In the genomic region with DNA sequence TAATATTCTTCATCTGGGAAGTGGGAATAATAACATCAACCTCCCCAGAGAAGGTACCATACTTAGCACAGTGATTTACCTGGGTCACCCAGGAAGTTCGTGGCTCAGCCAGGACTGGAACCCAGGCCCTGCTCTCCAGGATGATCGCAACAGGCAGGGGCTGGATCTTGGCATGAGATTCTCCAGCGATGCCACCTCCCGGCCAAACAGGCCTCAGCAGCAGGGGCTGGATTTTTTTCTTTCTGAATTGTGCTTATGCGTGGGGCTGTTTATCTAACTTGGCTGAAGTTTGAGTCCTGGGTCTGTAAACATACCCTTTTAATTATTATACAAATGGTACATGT, we compare ENCODE assay signal across 1 cellular context.
TF ChIP-seq lines count a peak whose summit lies in the region.

No MANE protein-coding gene starts in this region.

TF ChIP-seq in HepG2, 621 proteins besides CTCF, POLR2A, EP300 and RAD21 (continued from another document and continues in another):
- no peak for TF ChIP-seq SP5 (CRISPR knock-in tag; IDR thresholded peaks at IDR 0.05; ENCODE audit: borderline replicate concordance, low read depth)
- no peak for TF ChIP-seq ZNF761 (CRISPR knock-in tag; conservative IDR thresholded peaks at IDR 0.05)
- TF ChIP-seq, protein P1, sequence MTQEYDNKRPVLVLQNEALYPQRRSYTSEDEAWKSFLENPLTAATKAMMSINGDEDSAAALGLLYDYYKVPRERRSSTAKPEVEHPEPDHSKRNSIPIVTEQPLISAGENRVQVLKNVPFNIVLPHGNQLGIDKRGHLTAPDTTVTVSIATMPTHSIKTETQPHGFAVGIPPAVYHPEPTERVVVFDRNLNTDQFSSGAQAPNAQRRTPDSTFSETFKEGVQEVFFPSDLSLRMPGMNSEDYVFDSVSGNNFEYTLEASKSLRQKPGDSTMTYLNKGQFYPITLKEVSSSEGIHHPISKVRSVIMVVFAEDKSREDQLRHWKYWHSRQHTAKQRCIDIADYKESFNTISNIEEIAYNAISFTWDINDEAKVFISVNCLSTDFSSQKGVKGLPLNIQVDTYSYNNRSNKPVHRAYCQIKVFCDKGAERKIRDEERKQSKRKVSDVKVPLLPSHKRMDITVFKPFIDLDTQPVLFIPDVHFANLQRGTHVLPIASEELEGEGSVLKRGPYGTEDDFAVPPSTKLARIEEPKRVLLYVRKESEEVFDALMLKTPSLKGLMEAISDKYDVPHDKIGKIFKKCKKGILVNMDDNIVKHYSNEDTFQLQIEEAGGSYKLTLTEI (CRISPR knock-in tag; conservative IDR thresholded peaks at IDR 0.05): no peak
- TF ChIP-seq PHF5A (CRISPR knock-in tag; IDR thresholded peaks at IDR 0.05; ENCODE audit: low read depth, unreplicated experiment): peak; percentile 72
- TF ChIP-seq ARID4A (CRISPR knock-in tag; IDR thresholded peaks at IDR 0.05; ENCODE audit: borderline replicate concordance): no peak
- no peak for TF ChIP-seq MAX (IDR thresholded peaks at IDR 0.05)
- TF ChIP-seq ZNF710 (CRISPR knock-in tag; IDR thresholded peaks at IDR 0.05; ENCODE audit: borderline replicate concordance): peak; percentile 56; the same call in 1 of the 2 replicates
- TF ChIP-seq, protein P2, sequence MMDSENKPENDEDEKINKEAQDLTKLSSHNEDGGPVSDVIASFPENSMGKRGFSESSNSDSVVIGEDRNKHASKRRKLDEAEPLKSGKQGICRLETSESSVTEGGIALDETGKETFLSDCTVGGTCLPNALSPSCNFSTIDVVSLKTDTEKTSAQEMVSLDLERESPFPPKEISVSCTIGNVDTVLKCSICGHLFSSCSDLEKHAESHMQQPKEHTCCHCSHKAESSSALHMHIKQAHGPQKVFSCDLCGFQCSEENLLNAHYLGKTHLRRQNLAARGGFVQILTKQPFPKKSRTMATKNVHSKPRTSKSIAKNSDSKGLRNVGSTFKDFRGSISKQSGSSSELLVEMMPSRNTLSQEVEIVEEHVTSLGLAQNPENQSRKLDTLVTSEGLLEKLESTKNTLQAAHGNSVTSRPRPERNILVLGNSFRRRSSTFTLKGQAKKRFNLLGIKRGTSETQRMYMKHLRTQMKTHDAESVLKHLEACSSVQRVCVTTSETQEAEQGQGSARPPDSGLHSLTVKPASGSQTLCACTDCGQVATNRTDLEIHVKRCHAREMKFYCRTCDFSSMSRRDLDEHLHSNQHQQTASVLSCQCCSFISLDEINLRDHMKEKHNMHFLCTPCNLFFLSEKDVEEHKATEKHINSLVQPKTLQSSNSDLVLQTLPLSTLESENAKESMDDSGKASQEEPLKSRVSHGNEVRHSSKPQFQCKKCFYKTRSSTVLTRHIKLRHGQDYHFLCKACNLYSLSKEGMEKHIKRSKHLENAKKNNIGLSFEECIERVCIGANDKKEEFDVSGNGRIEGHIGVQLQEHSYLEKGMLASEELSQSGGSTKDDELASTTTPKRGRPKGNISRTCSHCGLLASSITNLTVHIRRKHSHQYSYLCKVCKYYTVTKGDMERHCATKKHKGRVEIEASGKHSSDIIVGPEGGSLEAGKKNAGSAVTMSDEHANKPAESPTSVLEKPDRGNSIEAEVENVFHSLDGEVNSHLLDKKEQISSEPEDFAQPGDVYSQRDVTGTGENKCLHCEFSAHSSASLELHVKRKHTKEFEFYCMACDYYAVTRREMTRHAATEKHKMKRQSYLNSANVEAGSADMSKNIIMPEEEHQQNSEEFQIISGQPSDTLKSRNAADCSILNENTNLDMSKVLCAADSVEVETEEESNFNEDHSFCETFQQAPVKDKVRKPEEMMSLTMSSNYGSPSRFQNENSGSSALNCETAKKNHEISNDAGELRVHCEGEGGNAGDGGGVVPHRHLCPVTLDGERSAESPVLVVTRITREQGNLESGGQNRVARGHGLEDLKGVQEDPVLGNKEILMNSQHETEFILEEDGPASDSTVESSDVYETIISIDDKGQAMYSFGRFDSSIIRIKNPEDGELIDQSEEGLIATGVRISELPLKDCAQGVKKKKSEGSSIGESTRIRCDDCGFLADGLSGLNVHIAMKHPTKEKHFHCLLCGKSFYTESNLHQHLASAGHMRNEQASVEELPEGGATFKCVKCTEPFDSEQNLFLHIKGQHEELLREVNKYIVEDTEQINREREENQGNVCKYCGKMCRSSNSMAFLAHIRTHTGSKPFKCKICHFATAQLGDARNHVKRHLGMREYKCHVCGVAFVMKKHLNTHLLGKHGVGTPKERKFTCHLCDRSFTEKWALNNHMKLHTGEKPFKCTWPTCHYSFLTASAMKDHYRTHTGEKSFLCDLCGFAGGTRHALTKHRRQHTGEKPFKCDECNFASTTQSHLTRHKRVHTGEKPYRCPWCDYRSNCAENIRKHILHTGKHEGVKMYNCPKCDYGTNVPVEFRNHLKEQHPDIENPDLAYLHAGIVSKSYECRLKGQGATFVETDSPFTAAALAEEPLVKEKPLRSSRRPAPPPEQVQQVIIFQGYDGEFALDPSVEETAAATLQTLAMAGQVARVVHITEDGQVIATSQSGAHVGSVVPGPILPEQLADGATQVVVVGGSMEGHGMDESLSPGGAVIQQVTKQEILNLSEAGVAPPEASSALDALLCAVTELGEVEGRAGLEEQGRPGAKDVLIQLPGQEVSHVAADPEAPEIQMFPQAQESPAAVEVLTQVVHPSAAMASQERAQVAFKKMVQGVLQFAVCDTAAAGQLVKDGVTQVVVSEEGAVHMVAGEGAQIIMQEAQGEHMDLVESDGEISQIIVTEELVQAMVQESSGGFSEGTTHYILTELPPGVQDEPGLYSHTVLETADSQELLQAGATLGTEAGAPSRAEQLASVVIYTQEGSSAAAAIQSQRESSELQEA (CRISPR knock-in tag; IDR thresholded peaks at IDR 0.05; ENCODE audit: not compliant biosample characterization): no peak
- TF ChIP-seq, protein P3, sequence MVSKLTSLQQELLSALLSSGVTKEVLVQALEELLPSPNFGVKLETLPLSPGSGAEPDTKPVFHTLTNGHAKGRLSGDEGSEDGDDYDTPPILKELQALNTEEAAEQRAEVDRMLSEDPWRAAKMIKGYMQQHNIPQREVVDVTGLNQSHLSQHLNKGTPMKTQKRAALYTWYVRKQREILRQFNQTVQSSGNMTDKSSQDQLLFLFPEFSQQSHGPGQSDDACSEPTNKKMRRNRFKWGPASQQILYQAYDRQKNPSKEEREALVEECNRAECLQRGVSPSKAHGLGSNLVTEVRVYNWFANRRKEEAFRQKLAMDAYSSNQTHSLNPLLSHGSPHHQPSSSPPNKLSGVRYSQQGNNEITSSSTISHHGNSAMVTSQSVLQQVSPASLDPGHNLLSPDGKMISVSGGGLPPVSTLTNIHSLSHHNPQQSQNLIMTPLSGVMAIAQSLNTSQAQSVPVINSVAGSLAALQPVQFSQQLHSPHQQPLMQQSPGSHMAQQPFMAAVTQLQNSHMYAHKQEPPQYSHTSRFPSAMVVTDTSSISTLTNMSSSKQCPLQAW (CRISPR knock-in tag; IDR thresholded peaks at IDR 0.05): no peak
- TF ChIP-seq ZNF75D (CRISPR knock-in tag; IDR thresholded peaks at IDR 0.05; ENCODE audit: borderline replicate concordance): no peak
- TF ChIP-seq NFYC (CRISPR knock-in tag; IDR thresholded peaks at IDR 0.05): no peak
- no peak for TF ChIP-seq ZBTB8A (CRISPR knock-in tag; IDR thresholded peaks at IDR 0.05; ENCODE audit: borderline replicate concordance, low read depth)
- TF ChIP-seq, protein P4, sequence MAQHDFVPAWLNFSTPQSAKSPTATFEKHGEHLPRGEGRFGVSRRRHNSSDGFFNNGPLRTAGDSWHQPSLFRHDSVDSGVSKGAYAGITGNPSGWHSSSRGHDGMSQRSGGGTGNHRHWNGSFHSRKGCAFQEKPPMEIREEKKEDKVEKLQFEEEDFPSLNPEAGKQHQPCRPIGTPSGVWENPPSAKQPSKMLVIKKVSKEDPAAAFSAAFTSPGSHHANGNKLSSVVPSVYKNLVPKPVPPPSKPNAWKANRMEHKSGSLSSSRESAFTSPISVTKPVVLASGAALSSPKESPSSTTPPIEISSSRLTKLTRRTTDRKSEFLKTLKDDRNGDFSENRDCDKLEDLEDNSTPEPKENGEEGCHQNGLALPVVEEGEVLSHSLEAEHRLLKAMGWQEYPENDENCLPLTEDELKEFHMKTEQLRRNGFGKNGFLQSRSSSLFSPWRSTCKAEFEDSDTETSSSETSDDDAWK (CRISPR knock-in tag; IDR thresholded peaks at IDR 0.05): no peak
- TF ChIP-seq PRPF4 (IDR thresholded peaks at IDR 0.05; ENCODE audit: low read depth, low read length, poor library complexity, severe bottlenecking): no peak
- no peak for TF ChIP-seq KDM5A (IDR thresholded peaks at IDR 0.05; ENCODE audit: borderline replicate concordance, low read length)
- TF ChIP-seq FOXK1 (CRISPR knock-in tag; IDR thresholded peaks at IDR 0.05; ENCODE audit: borderline replicate concordance, low read depth): no peak
- no peak for TF ChIP-seq ATAD3A (CRISPR knock-in tag; IDR thresholded peaks at IDR 0.05)
- TF ChIP-seq ZNF746 (CRISPR knock-in tag; IDR thresholded peaks at IDR 0.05): no peak
- no peak for TF ChIP-seq ZBTB1 (CRISPR knock-in tag; IDR thresholded peaks at IDR 0.05; ENCODE audit: borderline replicate concordance)
- no peak; the same call in 1 of the 2 replicates for TF ChIP-seq REL (CRISPR knock-in tag; conservative IDR thresholded peaks at IDR 0.05)
- TF ChIP-seq, protein P5, sequence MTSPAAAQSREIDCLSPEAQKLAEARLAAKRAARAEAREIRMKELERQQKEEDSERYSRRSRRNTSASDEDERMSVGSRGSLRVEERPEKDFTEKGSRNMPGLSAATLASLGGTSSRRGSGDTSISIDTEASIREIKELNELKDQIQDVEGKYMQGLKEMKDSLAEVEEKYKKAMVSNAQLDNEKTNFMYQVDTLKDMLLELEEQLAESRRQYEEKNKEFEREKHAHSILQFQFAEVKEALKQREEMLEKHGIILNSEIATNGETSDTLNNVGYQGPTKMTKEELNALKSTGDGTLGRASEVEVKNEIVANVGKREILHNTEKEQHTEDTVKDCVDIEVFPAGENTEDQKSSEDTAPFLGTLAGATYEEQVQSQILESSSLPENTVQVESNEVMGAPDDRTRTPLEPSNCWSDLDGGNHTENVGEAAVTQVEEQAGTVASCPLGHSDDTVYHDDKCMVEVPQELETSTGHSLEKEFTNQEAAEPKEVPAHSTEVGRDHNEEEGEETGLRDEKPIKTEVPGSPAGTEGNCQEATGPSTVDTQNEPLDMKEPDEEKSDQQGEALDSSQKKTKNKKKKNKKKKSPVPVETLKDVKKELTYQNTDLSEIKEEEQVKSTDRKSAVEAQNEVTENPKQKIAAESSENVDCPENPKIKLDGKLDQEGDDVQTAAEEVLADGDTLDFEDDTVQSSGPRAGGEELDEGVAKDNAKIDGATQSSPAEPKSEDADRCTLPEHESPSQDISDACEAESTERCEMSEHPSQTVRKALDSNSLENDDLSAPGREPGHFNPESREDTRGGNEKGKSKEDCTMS (CRISPR knock-in tag; conservative IDR thresholded peaks at IDR 0.05): no peak
- no peak for TF ChIP-seq SP2 (CRISPR knock-in tag; IDR thresholded peaks at IDR 0.05)
- no peak for TF ChIP-seq SKI (IDR thresholded peaks at IDR 0.05; ENCODE audit: partially characterized antibody)
- TF ChIP-seq AGO1 (IDR thresholded peaks at IDR 0.05; ENCODE audit: low read depth, low read length, poor library complexity, severe bottlenecking): no peak
- TF ChIP-seq ATF7-NPFF (CRISPR knock-in tag; IDR thresholded peaks at IDR 0.05; ENCODE audit: low read depth): no peak
- no peak for TF ChIP-seq BRCA1 (CRISPR knock-in tag; IDR thresholded peaks at IDR 0.05)
- no peak for TF ChIP-seq ZNF431 (CRISPR knock-in tag; IDR thresholded peaks at IDR 0.05; ENCODE audit: borderline replicate concordance, low read depth)
- TF ChIP-seq, protein P6, sequence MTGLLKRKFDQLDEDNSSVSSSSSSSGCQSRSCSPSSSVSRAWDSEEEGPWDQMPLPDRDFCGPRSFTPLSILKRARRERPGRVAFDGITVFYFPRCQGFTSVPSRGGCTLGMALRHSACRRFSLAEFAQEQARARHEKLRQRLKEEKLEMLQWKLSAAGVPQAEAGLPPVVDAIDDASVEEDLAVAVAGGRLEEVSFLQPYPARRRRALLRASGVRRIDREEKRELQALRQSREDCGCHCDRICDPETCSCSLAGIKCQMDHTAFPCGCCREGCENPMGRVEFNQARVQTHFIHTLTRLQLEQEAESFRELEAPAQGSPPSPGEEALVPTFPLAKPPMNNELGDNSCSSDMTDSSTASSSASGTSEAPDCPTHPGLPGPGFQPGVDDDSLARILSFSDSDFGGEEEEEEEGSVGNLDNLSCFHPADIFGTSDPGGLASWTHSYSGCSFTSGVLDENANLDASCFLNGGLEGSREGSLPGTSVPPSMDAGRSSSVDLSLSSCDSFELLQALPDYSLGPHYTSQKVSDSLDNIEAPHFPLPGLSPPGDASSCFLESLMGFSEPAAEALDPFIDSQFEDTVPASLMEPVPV (CRISPR knock-in tag; IDR thresholded peaks at IDR 0.05): no peak
